ENCODE assay signal across 1 cellular context in the genomic region with DNA sequence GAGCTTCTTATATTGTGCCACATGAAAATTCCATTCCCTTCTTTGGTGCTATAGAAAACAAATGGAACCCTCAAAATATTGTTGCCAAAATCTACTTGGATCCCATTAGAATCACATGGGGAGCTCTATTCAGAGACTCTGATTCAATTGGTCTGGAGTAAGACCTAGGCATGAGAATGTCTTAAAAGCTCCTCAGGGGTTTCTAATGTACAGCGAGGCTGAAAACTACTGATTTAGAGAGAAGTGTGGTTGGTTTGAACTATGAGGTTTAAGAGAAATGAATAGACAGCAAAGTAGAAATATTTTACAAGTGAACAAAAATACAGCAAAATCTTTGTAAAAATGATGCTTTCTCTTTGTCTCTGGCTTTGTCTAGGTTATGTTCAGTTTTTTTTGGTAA.
TF ChIP-seq lines count a peak whose summit lies in the region.

No MANE protein-coding gene starts in this region.

TF ChIP-seq in HepG2, 621 proteins besides CTCF, POLR2A, EP300 and RAD21 (continued from another document):
- TF ChIP-seq, protein P1, sequence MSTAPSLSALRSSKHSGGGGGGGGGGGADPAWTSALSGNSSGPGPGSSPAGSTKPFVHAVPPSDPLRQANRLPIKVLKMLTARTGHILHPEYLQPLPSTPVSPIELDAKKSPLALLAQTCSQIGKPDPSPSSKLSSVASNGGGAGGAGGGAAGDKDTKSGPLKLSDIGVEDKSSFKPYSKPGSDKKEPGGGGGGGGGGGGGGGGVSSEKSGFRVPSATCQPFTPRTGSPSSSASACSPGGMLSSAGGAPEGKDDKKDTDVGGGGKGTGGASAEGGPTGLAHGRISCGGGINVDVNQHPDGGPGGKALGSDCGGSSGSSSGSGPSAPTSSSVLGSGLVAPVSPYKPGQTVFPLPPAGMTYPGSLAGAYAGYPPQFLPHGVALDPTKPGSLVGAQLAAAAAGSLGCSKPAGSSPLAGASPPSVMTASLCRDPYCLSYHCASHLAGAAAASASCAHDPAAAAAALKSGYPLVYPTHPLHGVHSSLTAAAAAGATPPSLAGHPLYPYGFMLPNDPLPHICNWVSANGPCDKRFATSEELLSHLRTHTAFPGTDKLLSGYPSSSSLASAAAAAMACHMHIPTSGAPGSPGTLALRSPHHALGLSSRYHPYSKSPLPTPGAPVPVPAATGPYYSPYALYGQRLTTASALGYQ (CRISPR knock-in tag; IDR thresholded peaks at IDR 0.05), result no peak
- no peak for TF ChIP-seq ZEB1 (IDR thresholded peaks at IDR 0.05; ENCODE audit: insufficient replicate concordance, low read depth)
